17 cellular contexts compared by ENCODE assay signal in genomic region chr5:59067976-59068651, GRCh38.
"Had no signal": no experiment of that assay in that cellular context is flagged by ENCODE, and none has a peak within 500 bp of the region (broad histone marks: within the 10 kb centered on the region; RNA-seq: fewer than 3 reads in every experiment).

No MANE protein-coding gene starts in this region.

- H3K9ac ChIP-seq: parathyroid adenoma had no signal

- H3K36me3 ChIP-seq: adrenal gland, thyroid gland had no signal

- H3K79me2 ChIP-seq: hepatocyte, parathyroid adenoma had no signal

- H3K9me3 ChIP-seq: adrenal gland, thyroid gland had no signal

- H3K27ac ChIP-seq: adrenal gland, epithelial cell of prostate, parathyroid adenoma, thyroid gland had no signal

- H3K4me2 ChIP-seq: hepatocyte had no signal

- H3K4me3 ChIP-seq: adrenal gland, hepatocyte, thyroid gland had no signal

- H3K27me3 ChIP-seq: adrenal gland, hepatocyte, thyroid gland had no signal

- H2AFZ ChIP-seq: hepatocyte, parathyroid adenoma had no signal

- H3K4me1 ChIP-seq: parathyroid adenoma, thyroid gland had no signal

- DNase-seq: activated CD4-positive, alpha-beta memory T cell treated with anti-CD3 and anti-CD28 coated beads for 36 hours; activated CD4-positive, alpha-beta T cell treated with anti-CD3 and anti-CD28 coated beads for 1 hour; activated CD8-positive, alpha-beta memory T cell treated with anti-CD3 and anti-CD28 coated beads, Interleukin-2, amount 10 ng/mL, durations not matched to agents 7 days and 5 days; activated effector memory CD4-positive, alpha-beta T cell treated with Interleukin-2 at 50 U/mL for 16 hours; activated naive CD4-positive, alpha-beta T cell treated with anti-CD3 and anti-CD28 coated beads, Interleukin-2, amount 50 U/mL, for 16 hours; activated T-cell treated with anti-CD3 and anti-CD28 coated beads, Interleukin-2, amount 50 U/mL, for 1 hour; adrenal gland; midbrain; naive thymus-derived CD8-positive, alpha-beta T cell; stimulated activated CD4-positive, alpha-beta T cell treated with anti-CD3 and anti-CD28 coated beads, Interleukin-2, amount 100 ng/mL, for 48 hours; stimulated activated naive B cell treated with anti-CD40 and anti-IgM and Interleukin-4, amounts not matched to agents 10 μg/mL and 1 μg/mL and 100 μg/mL, for 72 hours; T-helper 1 cell; T1000; thyroid gland had no signal
